Comparison of ENCODE assay signal across 15 cellular contexts in the genomic region with DNA sequence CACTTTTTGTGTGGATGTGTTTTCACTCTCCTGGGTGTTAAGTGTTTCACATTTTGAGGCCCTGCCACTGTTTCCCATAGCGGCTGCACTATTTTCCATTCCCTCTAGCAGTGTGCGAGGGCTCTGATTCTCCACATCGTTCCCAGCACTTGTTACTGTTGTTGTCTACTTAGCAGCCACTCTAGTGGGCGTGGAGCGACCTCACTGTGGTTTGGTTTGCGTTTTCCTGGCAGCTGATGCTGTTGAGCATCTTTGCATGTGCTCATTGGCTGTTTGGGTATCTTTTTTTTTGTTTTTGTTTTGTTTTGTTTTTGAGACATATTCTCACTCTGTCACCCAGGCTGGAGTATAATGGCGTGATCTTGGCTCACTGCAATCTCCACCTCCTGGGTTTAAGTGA. TPM values are rescaled to one million over a fixed set of nuclear protein-coding genes. Genes with fewer than 3 reads are reported as not detected.
DNase-seq lines count a peak whose midpoint lies in the region; ATAC-seq and TF ChIP-seq lines count a peak whose summit lies in the region.
"Had no signal": no experiment of that assay in that cellular context is flagged by ENCODE, and none has a peak within 500 bp of the region (broad histone marks: within the 10 kb centered on the region; RNA-seq: fewer than 3 reads in every experiment).

No MANE protein-coding gene starts in this region.

- no peak overlapping the region for H3K4me3 ChIP-seq in CD8-positive, alpha-beta memory T cell (ENCODE audit: low read length)
- no peak overlapping the region for H3K4me3 ChIP-seq in brain microvascular endothelial cell (ENCODE audit: low read depth, low read length)
- H3K4me3 ChIP-seq in naive thymus-derived CD4-positive, alpha-beta T cell (ENCODE audit: low read length): no peak overlapping the region
- H3K4me3 ChIP-seq: prostate gland had no signal

- H3K36me3 Mint-ChIP-seq in CD8-positive, alpha-beta memory T cell: peaks cover 0 to 82% (median 17%) of the 10 kb centered on the region in 3 donors
- H3K36me3 Mint-ChIP-seq in T-helper 1 cell treated with Interleukin-12 subunit alpha and Interleukin-12 subunit beta and Interleukin-4 antibody, amounts not matched to agents 30 μg/mL and 1 μg/mL, for 36 hours (ENCODE audit: low read depth): peaks cover 27% of the 10 kb centered on the region
- H3K36me3 Mint-ChIP-seq in naive thymus-derived CD4-positive, alpha-beta T cell: peaks cover 3 to 32% (median 9%) of the 10 kb centered on the region in 5 donors

- POLR2A ChIA-PET in CD8-positive, alpha-beta memory T cell (lab: Charles Lee): no interaction called here
- POLR2A ChIA-PET in naive thymus-derived CD4-positive, alpha-beta T cell (lab: Charles Lee): interaction anchor here (1.2 kb wide), 1 partner anchor 32 kb away, joined by 3 read pairs; no protein-coding TSS in a partner anchor

- DNase-seq in CD8-positive, alpha-beta memory T cell: peak in 4 of 5 donors; percentile 25 to 59 (median 33)
- DNase-seq in brain microvascular endothelial cell (peak; percentile 30), GM13977 (ENCODE audit: low spot score) (no peak), NCI-H1105 treated with DMSO at 0.1 percent for 48 hours (lab: John Stamatoyannopoulos, UW) (no peak), retina (no peak)
- DNase-seq in naive thymus-derived CD4-positive, alpha-beta T cell: peak in 5 of 9 donors; percentile 20 to 50 (median 31)
- DNase-seq: BE2C, DMS79, NCI-H146, NCI-H524 treated with DMSO at 0.1 percent for 48 hours, SHP77 treated with DMSO at 0.1 percent for 48 hours, T-helper 9 cell had no signal

- H3K9me3 Mint-ChIP-seq in CD8-positive, alpha-beta memory T cell: no peaks in the 10 kb centered on the region
- no peaks in the 10 kb centered on the region for H3K9me3 Mint-ChIP-seq in T-helper 1 cell treated with Interleukin-12 subunit alpha and Interleukin-12 subunit beta and Interleukin-4 antibody, amounts not matched to agents 30 μg/mL and 1 μg/mL, for 36 hours
- no peaks in the 10 kb centered on the region for H3K9me3 Mint-ChIP-seq in naive thymus-derived CD4-positive, alpha-beta T cell

- no peak overlapping the region for H3K27ac ChIP-seq in CD8-positive, alpha-beta memory T cell (ENCODE audit: low read depth, low read length)
- H3K27ac ChIP-seq in brain microvascular endothelial cell: no peak overlapping the region
- no peak overlapping the region for H3K27ac ChIP-seq in naive thymus-derived CD4-positive, alpha-beta T cell (ENCODE audit: low read depth, low read length)
- H3K27ac ChIP-seq: prostate gland had no signal

- intact Hi-C loops in naive thymus-derived CD4-positive, alpha-beta T cell (cut with micrococcal nuclease): loop anchor here in 1 of 2 donors (1.0 kb wide), 1 partner anchor 13 kb away; no protein-coding TSS in a partner anchor

- peaks cover 37 to 58% (median 52%) of the 10 kb centered on the region in 3 donors for H3K4me1 Mint-ChIP-seq in CD8-positive, alpha-beta memory T cell
- H3K4me1 Mint-ChIP-seq in T-helper 1 cell treated with Interleukin-12 subunit alpha and Interleukin-12 subunit beta and Interleukin-4 antibody, amounts not matched to agents 30 μg/mL and 1 μg/mL, for 36 hours (ENCODE audit: low read depth): peaks cover 37% of the 10 kb centered on the region
- H3K4me1 Mint-ChIP-seq in naive thymus-derived CD4-positive, alpha-beta T cell: peaks cover 29 to 52% (median 47%) of the 10 kb centered on the region in 7 donors

- peak overlapping the region in 4 of 7 donors; percentile 2 to 40 (median 22) for H3K4me3 Mint-ChIP-seq in CD8-positive, alpha-beta memory T cell
- H3K4me3 Mint-ChIP-seq in T-helper 1 cell treated with Interleukin-12 subunit alpha and Interleukin-12 subunit beta and Interleukin-4 antibody, amounts not matched to agents 30 μg/mL and 1 μg/mL, for 36 hours: peak overlapping the region; percentile 11
- peak overlapping the region in 1 of 10 donors; percentile 58 for H3K4me3 Mint-ChIP-seq in naive thymus-derived CD4-positive, alpha-beta T cell

- peak; percentile 65 for ATAC-seq in naive thymus-derived CD4-positive, alpha-beta T cell
- ATAC-seq in HG02623 (IDR thresholded peaks at IDR 0.05; ENCODE audit: unreplicated experiment): no peak

- TF ChIP-seq CTCF in brain microvascular endothelial cell (IDR thresholded peaks at IDR 0.05; ENCODE audit: low read depth, low read length, missing control alignments) (no peak), GM13977 (IDR thresholded peaks at IDR 0.05; ENCODE audit: extremely low read depth, insufficient read depth, missing control alignments) (no peak)

- no peaks in the 10 kb centered on the region for H3K27me3 ChIP-seq in CD8-positive, alpha-beta memory T cell (ENCODE audit: insufficient read depth, low read length, poor library complexity, severe bottlenecking)
- H3K27me3 ChIP-seq in brain microvascular endothelial cell (replicated peaks): no peaks in the 10 kb centered on the region
- no peaks in the 10 kb centered on the region for H3K27me3 ChIP-seq in naive thymus-derived CD4-positive, alpha-beta T cell (ENCODE audit: control insufficient read depth in 2 of 2, insufficient read depth in 2 of 2, low read length in 2 of 2)
- H3K27me3 ChIP-seq: BE2C had no signal

- no peaks in the 10 kb centered on the region for H3K9me3 ChIP-seq in CD8-positive, alpha-beta memory T cell (ENCODE audit: low read length)
- no peaks in the 10 kb centered on the region for H3K9me3 ChIP-seq in naive thymus-derived CD4-positive, alpha-beta T cell (ENCODE audit: control insufficient read depth in 2 of 3, low read length in 3 of 3)
- H3K9me3 ChIP-seq: BE2C, prostate gland had no signal

- CTCF ChIA-PET in CD8-positive, alpha-beta memory T cell (lab: Charles Lee): interaction anchor here (0.6 kb wide), 1 partner anchor 15 kb away, joined by 3 read pairs; no protein-coding TSS in a partner anchor
- CTCF ChIA-PET in naive thymus-derived CD4-positive, alpha-beta T cell (lab: Charles Lee): interaction anchor here (1.0 kb wide), 1 partner anchor 189 kb away, joined by 4 read pairs; no protein-coding TSS in a partner anchor

- H3K4me1 ChIP-seq in CD8-positive, alpha-beta memory T cell (ENCODE audit: insufficient read depth, low read length): peaks cover 13% of the 10 kb centered on the region
- H3K4me1 ChIP-seq in naive thymus-derived CD4-positive, alpha-beta T cell (ENCODE audit: control insufficient read depth in 2 of 2, insufficient read depth in 2 of 2, low read length in 2 of 2): no peaks in the 10 kb centered on the region

- in situ Hi-C loops in brain microvascular endothelial cell (cut with HindIII; ENCODE audit: low pct_ligation_motif_present, low sequenced_read_pairs): no loop called here
- in situ Hi-C loops in GM13977 (cut with MboI; ENCODE audit: low pct_unique_long_range_greater_than_20kb, low sequenced_read_pairs, unreplicated experiment): no loop called here

- H3K36me3 ChIP-seq in CD8-positive, alpha-beta memory T cell (ENCODE audit: insufficient read depth, low read length): peaks cover 19% of the 10 kb centered on the region
- peaks cover 17% of the 10 kb centered on the region for H3K36me3 ChIP-seq in brain microvascular endothelial cell (replicated peaks)
- peaks cover 6 to 65% (median 7%) of the 10 kb centered on the region in 3 experiments for H3K36me3 ChIP-seq in naive thymus-derived CD4-positive, alpha-beta T cell (ENCODE audit: control insufficient read depth in 2 of 3, insufficient read depth in 3 of 3, low read length in 3 of 3)

- H3K27me3 Mint-ChIP-seq in CD8-positive, alpha-beta memory T cell: no peaks in the 10 kb centered on the region
- H3K27me3 Mint-ChIP-seq in T-helper 1 cell treated with Interleukin-12 subunit alpha and Interleukin-12 subunit beta and Interleukin-4 antibody, amounts not matched to agents 30 μg/mL and 1 μg/mL, for 36 hours (ENCODE audit: low read depth): no peaks in the 10 kb centered on the region
- H3K27me3 Mint-ChIP-seq in naive thymus-derived CD4-positive, alpha-beta T cell: no peaks in the 10 kb centered on the region

- H3K27ac Mint-ChIP-seq in CD8-positive, alpha-beta memory T cell: peak overlapping the region; percentile 44 to 87 (median 75)
- H3K27ac Mint-ChIP-seq in T-helper 1 cell treated with Interleukin-12 subunit alpha and Interleukin-12 subunit beta and Interleukin-4 antibody, amounts not matched to agents 30 μg/mL and 1 μg/mL, for 36 hours: peak overlapping the region; percentile 67
- H3K27ac Mint-ChIP-seq in naive thymus-derived CD4-positive, alpha-beta T cell: peak overlapping the region; percentile 47 to 79 (median 70)

RNA-seq across cellular contexts. Expression of a gene that starts 14.4 kb away (rescaled TPM):
- total RNA-seq in CD8-positive, alpha-beta memory T cell: 10 to 100 TPM; 19.9 to 20.7 TPM
- polyA plus RNA-seq in CD8-positive, alpha-beta memory T cell: 17.0 TPM
- 10 to 100 TPM; 17.2 to 34.1 (median 25.9) TPM for total RNA-seq in naive thymus-derived CD4-positive, alpha-beta T cell
- 10 to 100 TPM; 18.8 to 35.4 TPM for polyA plus RNA-seq in naive thymus-derived CD4-positive, alpha-beta T cell

Comparison
In these comparisons a context has a peak if more than half of its experiments do, and no peak if none do; other contexts are left out.
1. DNase-seq: peak in CD8-positive, alpha-beta memory T cell (4 of 5), brain microvascular endothelial cell (single experiment) and naive thymus-derived CD4-positive, alpha-beta T cell (5 of 9); none in GM13977 (single experiment), NCI-H1105 treated with DMSO at 0.1 percent for 48 hours (single experiment) and retina (single experiment).
2. Peak in every context shown above with its lines, with median percentiles within 50 percentile points of each other: H3K27ac Mint-ChIP-seq.